ENCODE assay signal across 12 cellular contexts in genomic region chr20:25254986-25255680, GRCh38. TPM values are rescaled to one million over a fixed set of nuclear protein-coding genes. Genes with fewer than 3 reads are reported as not detected.
DNase-seq lines count a peak whose midpoint lies in the region; ATAC-seq, FAIRE-seq and TF ChIP-seq lines count a peak whose summit lies in the region.
"Had no signal": no experiment of that assay in that cellular context is flagged by ENCODE, and none has a peak within 500 bp of the region (broad histone marks: within the 10 kb centered on the region; RNA-seq: fewer than 3 reads in every experiment).

No MANE protein-coding gene starts in this region.

- intact Hi-C loops in body of pancreas (cut with DNase I): no loop called here
- intact Hi-C loops in kidney (cut with DNase I): no loop called here
- intact Hi-C loops in gastrocnemius medialis (cut with DNase I; ENCODE audit: low total_unique reads): no loop called here

- DNase-seq in H54 (ENCODE audit: insufficient read length, low spot score) (peak; percentile 41), body of pancreas (peak; percentile 32 to 77 (median 57)), kidney (peak; percentile 91), gastrocnemius medialis (peak; percentile 41 to 66), EL (no peak), HK-2 (ENCODE audit: unreplicated experiment) (no peak), T-helper 2 cell (no peak)
- DNase-seq in activated naive CD4-positive, alpha-beta T cell treated with Interleukin-2 at 50 U/mL for 16 hours: no peak
- DNase-seq: dermis blood vessel endothelial cell, naive B cell, NCI-H226 had no signal

- in situ Hi-C loops in gastrocnemius medialis (cut with MboI; ENCODE audit: low sequenced_read_pairs in 4 of 4): loop anchor here in 2 of 4 donors (25.0 kb wide), 2 partner anchors 132 to 268 kb away; partner anchors contain the start of genes ABHD12 (in 1 of the 2) and APMAP (in 1 of the 2)

- no peak for FAIRE-seq in H54 (lab: Jason Lieb, UNC)
- FAIRE-seq in kidney (lab: Jason Lieb, UNC): no peak

- H3K27me3 ChIP-seq in body of pancreas (no peaks in the 10 kb centered on the region), gastrocnemius medialis (no peaks in the 10 kb centered on the region)

- TF ChIP-seq CTCF in body of pancreas (IDR thresholded peaks at IDR 0.05) (peak in 2 of 7 experiments; percentile 22 to 39), kidney (IDR thresholded peaks at IDR 0.05; ENCODE audit: borderline replicate concordance, extremely low read depth, insufficient read depth) (no peak), gastrocnemius medialis (IDR thresholded peaks at IDR 0.05 in 4 of 5, conservative IDR thresholded peaks at IDR 0.05 in 1 of 5) (no peak)

- H3K27ac ChIP-seq in body of pancreas: peak overlapping the region in 3 of 4 donors; percentile 36 to 74 (median 70)
- H3K27ac ChIP-seq in kidney (ENCODE audit: low read depth in 2 of 2, low read length in 2 of 2): peak overlapping the region; percentile 81 to 88
- H3K27ac ChIP-seq in gastrocnemius medialis: peak overlapping the region in 1 of 4 donors; percentile 64

- WGBS in body of pancreas, 2 donors: 74% methylated on average over 10 to 12 of the region's 12 CpGs

- H3K4me3 ChIP-seq in body of pancreas (no peak overlapping the region), kidney (ENCODE audit: low read length in 2 of 2) (no peak overlapping the region), gastrocnemius medialis (no peak overlapping the region)

- no peak overlapping the region for H3K9ac ChIP-seq in kidney (ENCODE audit: low read length in 2 of 2)

- ATAC-seq in body of pancreas (peak; percentile 81), gastrocnemius medialis (peak; percentile 83 to 86)
- ATAC-seq: activated CD4-positive, CD25-positive, alpha-beta regulatory T cell treated with anti-CD3 and anti-CD28 coated beads, Interleukin-2, amount 50 U/mL, for 24 hours had no signal

- H3K36me3 ChIP-seq in body of pancreas (replicated peaks in 1 of 2; ENCODE audit: insufficient read depth in 1 of 2, low read depth in 2 of 2) (no peaks in the 10 kb centered on the region), kidney (ENCODE audit: control insufficient read depth in 1 of 2, insufficient read depth in 2 of 2, low read length in 2 of 2) (peaks cover 0 to 2% of the 10 kb centered on the region in 2 donors), gastrocnemius medialis (no peaks in the 10 kb centered on the region)

- peaks cover 21% of the 10 kb centered on the region for H3K4me1 ChIP-seq in body of pancreas
- peaks cover 26 to 28% of the 10 kb centered on the region in 2 donors for H3K4me1 ChIP-seq in kidney (ENCODE audit: control insufficient read depth in 1 of 2, insufficient read depth in 1 of 2, low read depth in 1 of 2, low read length in 2 of 2)
- peaks cover 22 to 37% of the 10 kb centered on the region in 2 donors for H3K4me1 ChIP-seq in gastrocnemius medialis

- H3K9me3 ChIP-seq in body of pancreas (no peaks in the 10 kb centered on the region), kidney (ENCODE audit: control insufficient read depth in 1 of 2, low read length in 2 of 2) (no peaks in the 10 kb centered on the region), gastrocnemius medialis (no peaks in the 10 kb centered on the region)

- TF ChIP-seq POLR2A in H54 (IDR thresholded peaks at IDR 0.05; ENCODE audit: low read depth, low read length) (no peak), body of pancreas (IDR thresholded peaks at IDR 0.05) (peak in 2 of 3 donors; percentile 22 to 32), gastrocnemius medialis (IDR thresholded peaks at IDR 0.05) (no peak)

RNA-seq across cellular contexts. Expression of gene PYGB, which starts 7.2 kb away (rescaled TPM):
- total RNA-seq in body of pancreas (10 to 100 TPM; 34.8 to 42.8 TPM), kidney (176 TPM), gastrocnemius medialis (10 to 100 TPM; 13.6 to 50.7 (median 27.0) TPM)
- 50.9 TPM for polyA plus RNA-seq in kidney (ENCODE audit: insufficient read depth, low read depth, low replicate concordance)

RNA-seq across cellular contexts. Expression of gene ENTPD6, which starts 59.6 kb away (rescaled TPM):
- total RNA-seq in body of pancreas (10 to 100 TPM; 59.9 to 79.8 TPM), kidney (95.7 TPM), gastrocnemius medialis (10 to 100 TPM; 27.0 to 61.1 (median 50.2) TPM)
- 59.0 TPM for polyA plus RNA-seq in kidney (ENCODE audit: insufficient read depth, low read depth, low replicate concordance)

Comparison
In these comparisons a context has a peak if more than half of its experiments do, and no peak if none do; other contexts are left out.
1. DNase-seq: peak in H54 (single experiment), body of pancreas (4 of 4), kidney (single experiment) and gastrocnemius medialis (2 of 2); none in EL (single experiment), HK-2 (single experiment), activated naive CD4-positive, alpha-beta T cell treated with Interleukin-2 at 50 U/mL for 16 hours (single experiment) and T-helper 2 cell (0 of 5).
2. POLR2A ChIP-seq: peak in body of pancreas (2 of 3); none in H54 (single experiment) and gastrocnemius medialis (0 of 2).